ENCODE assay signal across 23 cellular contexts in the genomic region with DNA sequence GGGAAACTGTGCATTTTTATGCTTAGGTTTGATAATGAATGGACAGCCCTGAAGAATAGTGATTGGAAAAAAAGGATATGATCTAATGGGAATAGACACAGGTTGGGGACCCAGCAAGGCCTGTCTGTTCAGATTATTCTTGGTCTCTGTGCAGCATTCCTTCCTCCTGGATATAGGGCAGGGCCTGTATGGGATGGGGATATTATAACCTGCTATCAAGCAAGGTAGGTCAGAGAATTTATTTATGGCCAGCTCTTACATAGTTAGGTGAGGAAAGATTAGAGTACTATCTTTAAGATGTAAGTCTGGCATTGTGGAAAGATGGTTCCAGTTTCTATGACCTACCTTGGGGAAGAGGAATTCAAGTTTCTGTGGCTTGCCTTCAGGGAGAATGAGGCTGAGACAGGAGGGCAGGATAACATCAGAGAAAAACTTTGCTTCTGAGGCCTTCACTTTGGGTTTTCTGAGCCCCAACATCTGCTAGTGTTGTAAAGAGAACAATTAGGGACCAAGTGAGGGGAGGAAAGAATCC. TPM values are rescaled to one million over a fixed set of nuclear protein-coding genes. Genes with fewer than 3 reads are reported as not detected.
DNase-seq lines count a peak whose midpoint lies in the region; ATAC-seq, FAIRE-seq and TF ChIP-seq lines count a peak whose summit lies in the region.
"Had no signal": no experiment of that assay in that cellular context is flagged by ENCODE, and none has a peak within 500 bp of the region (broad histone marks: within the 10 kb centered on the region; RNA-seq: fewer than 3 reads in every experiment).

No MANE protein-coding gene starts in this region.

- H4K91ac ChIP-seq in IMR-90 (ENCODE audit: insufficient read depth, low read depth, low read length) = no peak overlapping the region

- H4K5ac ChIP-seq in IMR-90 (ENCODE audit: low read depth, low read length) = no peak overlapping the region

- H3K36me3 ChIP-seq in IMR-90 (ENCODE audit: control insufficient read depth, insufficient read depth, low read length) (no peaks in the 10 kb centered on the region), GM12878 (ENCODE audit: control insufficient read depth in 2 of 2, insufficient read depth in 2 of 2, low read length in 1 of 2) (peaks cover 3 to 16% of the 10 kb centered on the region in 2 experiments; a peak in 3 of 4 replicates)
- H3K36me3 ChIP-seq: gastrocnemius medialis had no signal

- no peak overlapping the region for H4K8ac ChIP-seq in IMR-90 (ENCODE audit: low read depth in 2 of 2, low read length in 2 of 2)

- no peak for TF ChIP-seq CTCF in IMR-90 (conservative IDR thresholded peaks at IDR 0.05; ENCODE audit: low read depth, low read length)
- no peak for TF ChIP-seq CTCF in GM12878 (IDR thresholded peaks at IDR 0.05 in 2 of 3, conservative IDR thresholded peaks at IDR 0.05 in 1 of 3; ENCODE audit: control insufficient read depth in 2 of 3, extremely low read depth in 1 of 3, insufficient read depth in 1 of 3, low read depth in 3 of 3, low read length in 3 of 3)

- no peak for DNase-seq in activated naive CD4-positive, alpha-beta T cell treated with anti-CD3 and anti-CD28 coated beads, Interleukin-2, amount 50 U/mL, for 72 hours (ENCODE audit: low spot score in 2 of 2)
- DNase-seq in activated naive CD4-positive, alpha-beta T cell (lab: John Stamatoyannopoulos, UW) = no peak
- DNase-seq in IMR-90 (no peak), GM12878 (ENCODE audit: low read depth, low spot score) (no peak), ACHN (no peak), superior temporal gyrus (ENCODE audit: extremely low spot score) (no peak)
- DNase-seq: activated CD4-positive, alpha-beta T cell treated with anti-CD3 and anti-CD28 coated beads for 48 hours; activated CD8-positive, alpha-beta memory T cell treated with anti-CD3 and anti-CD28 coated beads, Interleukin-2, amount 50 U/mL, for 48 hours; gastrocnemius medialis; hypothalamus; KG1; left ventricle myocardium superior; midbrain; NCI-H1436 treated with DMSO at 0.1 percent for 48 hours; NCI-H510A treated with DMSO at 0.1 percent for 48 hours; Peyer's patch; SIG-M5; stimulated activated CD4-positive, alpha-beta T cell treated with anti-CD3 and anti-CD28 coated beads, Interleukin-1b, Interleukin-23, amount 100 ng/mL, for 48 hours had no signal

- H3K27ac ChIP-seq in IMR-90 (ENCODE audit: insufficient read depth, low read length) = no peak overlapping the region
- H3K27ac ChIP-seq in GM12878 (ENCODE audit: control insufficient read depth, insufficient read depth) = no peak overlapping the region
- H3K27ac ChIP-seq: ascending aorta, C4-2B, gastrocnemius medialis, Peyer's patch, skin epidermis had no signal

- TF ChIP-seq EP300 in GM12878 (IDR thresholded peaks at IDR 0.05; ENCODE audit: borderline replicate concordance in 1 of 2, control insufficient read depth in 1 of 2, low read depth in 2 of 2, low read length in 2 of 2) = no peak

- peaks cover 0 to 7% of the 10 kb centered on the region in 2 experiments; a peak in 1 of 4 replicates for H3K79me1 ChIP-seq in IMR-90 (ENCODE audit: low read depth in 1 of 2, low read length in 2 of 2)

- in situ Hi-C loops in IMR-90 (cut with MboI; ENCODE audit: low sequenced_read_pairs) = no loop called here
- in situ Hi-C loops in GM12878 (cut with MboI) = no loop called here
- in situ Hi-C loops in ACHN (cut with HindIII; ENCODE audit: low pct_ligation_motif_present, low pct_unique_long_range_greater_than_20kb, low sequenced_read_pairs) = no loop called here

- no peaks in the 10 kb centered on the region for H3K4me1 ChIP-seq in IMR-90 (ENCODE audit: control insufficient read depth, insufficient read depth, low read length)
- no peaks in the 10 kb centered on the region for H3K4me1 ChIP-seq in GM12878 (ENCODE audit: control insufficient read depth, insufficient read depth, low read length)
- H3K4me1 ChIP-seq: ascending aorta, Peyer's patch had no signal

- no peak overlapping the region for H2AK9ac ChIP-seq in IMR-90 (replicated peaks; ENCODE audit: low read depth, low read length, poor library complexity)

- H3K56ac ChIP-seq in IMR-90 (ENCODE audit: extremely low read depth, insufficient read depth, low read length) = no peak overlapping the region

- H2AK5ac ChIP-seq in IMR-90 (ENCODE audit: low read depth, low read length) = no peak overlapping the region

- no peaks in the 10 kb centered on the region for H3K9me3 Mint-ChIP-seq in activated naive CD4-positive, alpha-beta T cell treated with anti-CD3 and anti-CD28 coated beads, Interleukin-2, amount 50 U/mL, for 72 hours
- H3K9me3 Mint-ChIP-seq: nephron had no signal

- SMC1A ChIA-PET in GM12878 (lab: Charles Lee; ENCODE audit: uncharacterized antibody, unreplicated experiment) = interaction anchor here (0.9 to 2.9 kb wide), 9 partner anchors 12 to 335 kb away, joined by 3 to 32 read pairs (median 5); no protein-coding TSS in a partner anchor

- H3K4me2 ChIP-seq in IMR-90 (ENCODE audit: low read depth, low read length) = no peak overlapping the region
- H3K4me2 ChIP-seq in GM12878 (ENCODE audit: control insufficient read depth, insufficient read depth) = no peak overlapping the region

- H2BK120ac ChIP-seq in IMR-90 (ENCODE audit: low read depth, low read length) = peak overlapping the region; percentile 27; the same call in 1 of the 2 replicates

- dilution Hi-C loops in IMR-90 (cut with HindIII; ENCODE audit: low sequenced_read_pairs, unreplicated experiment) = no loop called here

- no peak for TF ChIP-seq RAD21 in IMR-90 (IDR thresholded peaks at IDR 0.05; ENCODE audit: low read length)
- TF ChIP-seq RAD21 in GM12878 (IDR thresholded peaks at IDR 0.05; ENCODE audit: insufficient read depth, low read depth, low read length) = no peak

- FAIRE-seq in GM12878 (lab: Jason Lieb, UNC) = no peak

- H3K18ac ChIP-seq in IMR-90 (ENCODE audit: low read depth, low read length) = no peak overlapping the region

- H3K9ac ChIP-seq in IMR-90 (ENCODE audit: low read depth, low read length) = no peak overlapping the region
- no peak overlapping the region for H3K9ac ChIP-seq in GM12878 (ENCODE audit: control insufficient read depth, insufficient read depth, low read length)

- H3K23ac ChIP-seq in IMR-90 (ENCODE audit: low read depth, low read length) = no peak overlapping the region

- no peaks in the 10 kb centered on the region for H3K27me3 ChIP-seq in IMR-90 (ENCODE audit: control insufficient read depth, insufficient read depth, low read length)
- H3K27me3 ChIP-seq in GM12878 (replicated peaks in 1 of 2; ENCODE audit: control insufficient read depth in 2 of 2, insufficient read depth in 2 of 2, low read length in 1 of 2) = no peaks in the 10 kb centered on the region
- H3K27me3 ChIP-seq: ascending aorta, gastrocnemius medialis, Peyer's patch had no signal

- RAD21 ChIA-PET in GM12878 (lab: Charles Lee; ENCODE audit: unreplicated experiment) = interaction anchor here (1.2 to 2.5 kb wide), 6 partner anchors 45 to 326 kb away, joined by 3 to 17 read pairs (median 6); no protein-coding TSS in a partner anchor

- no peak overlapping the region for H2AFZ ChIP-seq in IMR-90 (replicated peaks; ENCODE audit: low read length, poor library complexity)
- no peak overlapping the region for H2AFZ ChIP-seq in GM12878 (ENCODE audit: control insufficient read depth, low read depth, low read length)

- no peak for TF ChIP-seq POLR2A in IMR-90 (IDR thresholded peaks at IDR 0.05; ENCODE audit: low read depth, low read length)
- no peak; the same call in 1 of the 2 replicates for TF ChIP-seq POLR2A in GM12878 (IDR thresholded peaks at IDR 0.05; ENCODE audit: low read depth, low read length)

- POLR2A ChIA-PET in IMR-90 (lab: Charles Lee; ENCODE audit: unreplicated experiment) (no interaction called here), GM12878 (lab: Charles Lee) (interaction anchor here (1.0 to 1.4 kb wide), 2 partner anchors 43 to 276 kb away, joined by 3 read pairs; no protein-coding TSS in a partner anchor)

- H3K27ac Mint-ChIP-seq in activated naive CD4-positive, alpha-beta T cell treated with anti-CD3 and anti-CD28 coated beads, Interleukin-2, amount 50 U/mL, for 72 hours = peak overlapping the region; percentile 39 to 70
- H3K27ac Mint-ChIP-seq: nephron had no signal

- no peak overlapping the region for H3K14ac ChIP-seq in IMR-90 (replicated peaks; ENCODE audit: low read depth, low read length)

- no peak overlapping the region for H2BK5ac ChIP-seq in IMR-90 (ENCODE audit: low read depth, low read length, poor library complexity, severe bottlenecking)

- 0 out of 2 replicates have a peak, but pooled peaks cover 3% of the 10 kb centered on the region for H3K9me1 ChIP-seq in IMR-90 (ENCODE audit: insufficient read depth, low read length)

- H3K36me3 Mint-ChIP-seq in activated naive CD4-positive, alpha-beta T cell treated with anti-CD3 and anti-CD28 coated beads, Interleukin-2, amount 50 U/mL, for 72 hours = peaks cover 0 to 6% of the 10 kb centered on the region in 2 donors

- no peak overlapping the region for H2BK15ac ChIP-seq in IMR-90 (ENCODE audit: low read depth, low read length)

- H3K9me3 ChIP-seq in IMR-90 (ENCODE audit: control insufficient read depth, insufficient read depth, low read length) (no peaks in the 10 kb centered on the region), GM12878 (replicated peaks; ENCODE audit: control insufficient read depth, insufficient read depth, low read length) (no peaks in the 10 kb centered on the region)
- H3K9me3 ChIP-seq: ascending aorta, gastrocnemius medialis, Peyer's patch had no signal

- H4K20me1 ChIP-seq in IMR-90 (ENCODE audit: insufficient read depth, low read length) (no peaks in the 10 kb centered on the region), GM12878 (ENCODE audit: control insufficient read depth, insufficient read depth) (no peaks in the 10 kb centered on the region)

- H3K4me3 ChIP-seq in IMR-90 (ENCODE audit: insufficient read depth, low read depth, low read length) = no peak overlapping the region
- H3K4me3 ChIP-seq in GM12878 = no peak overlapping the region
- H3K4me3 ChIP-seq: ascending aorta, gastrocnemius medialis, Peyer's patch, skin epidermis had no signal

- BruUV-seq in IMR-90 (replicated peaks; lab: Mats Ljungman, UMichigan) (no TSS peak), GM12878 (replicated peaks; lab: Mats Ljungman, UMichigan) (no TSS peak)

- H3K4ac ChIP-seq in IMR-90 (ENCODE audit: low read depth, low read length) = no peak overlapping the region

- no peaks in the 10 kb centered on the region for H3K79me2 ChIP-seq in GM12878 (ENCODE audit: control insufficient read depth, insufficient read depth, low read length)

- CTCF ChIA-PET in IMR-90 (lab: Yijun Ruan, JAX) (no interaction called here), GM12878 (lab: Yijun Ruan, JAX) (interaction anchor here (0.9 to 8.3 kb wide), 8 partner anchors 28 to 328 kb away, joined by 3 to 234 read pairs (median 6); no protein-coding TSS in a partner anchor)

- H2BK20ac ChIP-seq in IMR-90 (ENCODE audit: low read depth, low read length) = no peak overlapping the region

- ATAC-seq in activated naive CD4-positive, alpha-beta T cell treated with anti-CD3 and anti-CD28 coated beads, Interleukin-2, amount 50 U/mL, for 72 hours = peak in 1 of 2 donors; percentile 15
- ATAC-seq in IMR-90 (ENCODE audit: low read depth) (no peak), GM12878 (no peak; the same call in 2 of the 3 replicates), HG02981 (IDR thresholded peaks at IDR 0.05; ENCODE audit: unreplicated experiment) (no peak)
- ATAC-seq: gastrocnemius medialis, left ventricle myocardium superior had no signal

- intact Hi-C loops in IMR-90 (cut with micrococcal nuclease) (no loop called here), GM12878 (cut with micrococcal nuclease; ENCODE audit: unreplicated experiment) (no loop called here)

RNA-seq across cellular contexts. Expression of gene BIRC2, which starts 8.5 kb away (rescaled TPM):
- 10 to 100 TPM; 40.7 to 67.6 TPM for total RNA-seq in activated naive CD4-positive, alpha-beta T cell treated with anti-CD3 and anti-CD28 coated beads, Interleukin-2, amount 50 U/mL, for 72 hours
- total RNA-seq in IMR-90 (2012; rRNA removed) (112 and 204 TPM in 2 replicates), GM12878 (2014; rRNA removed) (25.1 and 30.8 TPM in 2 replicates), GM12878 (2014; rRNA removed; fragmentation: Illumina TruSeq; extraction: Trizol) (33.4 and 33.9 TPM in 2 replicates), GM12878 (2021) (23.2 and 24.3 TPM in 2 replicates)
- polyA plus RNA-seq in IMR-90 (2012; rRNA removed) (40.4 and 48.0 TPM in 2 replicates), GM12878 (2011; rRNA removed) (75.8 and 118 TPM in 2 replicates), GM12878 (2014; fragmentation: Illumina TruSeq; extraction: Trizol) (31.8 and 44.0 TPM in 2 replicates), GM12878 (2014; fragmentation: Nextera tagmentation; extraction: Ambion mirVana) (10 to 100 TPM; 13.8 to 17.8 TPM), GM12878 (2014; rRNA removed) (16.1 and 21.4 TPM in 2 replicates), GM12878 (2016; fragmentation: Nextera tagmentation; extraction: Ambion mirVana) (10 to 100 TPM; 27.9 to 30.2 TPM)
- 9.2 and 19.6 TPM in 2 replicates for polyA plus RNA-seq in IMR-90 (2012; cell fraction: cytosol; rRNA removed)
- polyA plus RNA-seq in IMR-90 (2012; cell fraction: nucleus; rRNA removed; ENCODE audit: low replicate concordance) = 8.4 and 78.2 TPM in 2 replicates
- 192 and 210 TPM in 2 replicates for total RNA-seq in GM12878 (2013; cell fraction: nucleolus; rRNA removed)
- 11.0 TPM for polyA plus RNA-seq in GM12878 (2011; ENCODE audit: low read depth)
- 38.3 and 48.2 TPM in 2 replicates for polyA plus RNA-seq in GM12878 (2011; cell fraction: cytosol; rRNA removed)
- 77.2 and 113 TPM in 2 replicates for polyA plus RNA-seq in GM12878 (2011; cell fraction: nucleus; rRNA removed)
- polyA plus RNA-seq in GM12878 (2012) = 18.8 and 22.7 TPM in 2 replicates
- polyA minus RNA-seq in GM12878 (2011; rRNA and poly(A)+ RNA removed) = 76.5 and 81.3 TPM in 2 replicates
- polyA minus RNA-seq in GM12878 (2011; cell fraction: cytosol; rRNA and poly(A)+ RNA removed) = 13.5 and 14.9 TPM in 2 replicates
- polyA minus RNA-seq in GM12878 (2011; cell fraction: nucleus; rRNA and poly(A)+ RNA removed) = 93.9 and 98.3 TPM in 2 replicates

RNA-seq across cellular contexts. Expression of gene BIRC3, which starts 21.3 kb away (rescaled TPM):
- 100 to 1,000 TPM; 131 to 355 TPM for total RNA-seq in activated naive CD4-positive, alpha-beta T cell treated with anti-CD3 and anti-CD28 coated beads, Interleukin-2, amount 50 U/mL, for 72 hours
- total RNA-seq in IMR-90 (2012; rRNA removed) (5.0 and 6.4 TPM in 2 replicates), GM12878 (2014; rRNA removed) (79.4 and 101 TPM in 2 replicates), GM12878 (2014; rRNA removed; fragmentation: Illumina TruSeq; extraction: Trizol) (134 and 136 TPM in 2 replicates), GM12878 (2021) (85.5 and 88.0 TPM in 2 replicates)
- polyA plus RNA-seq in IMR-90 (2012; rRNA removed) (1.3 and 2.2 TPM in 2 replicates), GM12878 (2011; rRNA removed) (351 and 618 TPM in 2 replicates), GM12878 (2014; fragmentation: Illumina TruSeq; extraction: Trizol) (102 and 135 TPM in 2 replicates), GM12878 (2014; fragmentation: Nextera tagmentation; extraction: Ambion mirVana) (10 to 100 TPM; 63.8 to 92.9 TPM), GM12878 (2014; rRNA removed) (53.4 and 70.7 TPM in 2 replicates), GM12878 (2016; fragmentation: Nextera tagmentation; extraction: Ambion mirVana) (10 to 100 TPM; 42.1 to 56.9 TPM)
- 0.25 and 0.29 TPM in 2 replicates for polyA plus RNA-seq in IMR-90 (2012; cell fraction: cytosol; rRNA removed)
- 0.07 and 0.97 TPM in 2 replicates for polyA plus RNA-seq in IMR-90 (2012; cell fraction: nucleus; rRNA removed; ENCODE audit: low replicate concordance)
- total RNA-seq in GM12878 (2013; cell fraction: nucleolus; rRNA removed) = 365 and 388 TPM in 2 replicates
- 22.3 TPM for polyA plus RNA-seq in GM12878 (2011; ENCODE audit: low read depth)
- 93.8 and 107 TPM in 2 replicates for polyA plus RNA-seq in GM12878 (2011; cell fraction: cytosol; rRNA removed)
- 169 and 198 TPM in 2 replicates for polyA plus RNA-seq in GM12878 (2011; cell fraction: nucleus; rRNA removed)
- 37.8 and 62.2 TPM in 2 replicates for polyA plus RNA-seq in GM12878 (2012)
- 200 and 265 TPM in 2 replicates for polyA minus RNA-seq in GM12878 (2011; rRNA and poly(A)+ RNA removed)
- 83.1 and 90.7 TPM in 2 replicates for polyA minus RNA-seq in GM12878 (2011; cell fraction: cytosol; rRNA and poly(A)+ RNA removed)
- polyA minus RNA-seq in GM12878 (2011; cell fraction: nucleus; rRNA and poly(A)+ RNA removed) = 108 and 125 TPM in 2 replicates

Comparison
In these comparisons a context has a peak if more than half of its experiments do, and no peak if none do; other contexts are left out.
1. RNA of gene BIRC3, which starts 21.3 kb away (total RNA-seq): 131 to 355 TPM in activated naive CD4-positive, alpha-beta T cell treated with anti-CD3 and anti-CD28 coated beads, Interleukin-2, amount 50 U/mL, for 72 hours and 79.4 to 388 TPM in GM12878; 5.0 to 6.4 TPM in IMR-90; every median in the first group is over 10 times any median in the second.